1 cellular context compared by ENCODE assay signal in the genomic region with DNA sequence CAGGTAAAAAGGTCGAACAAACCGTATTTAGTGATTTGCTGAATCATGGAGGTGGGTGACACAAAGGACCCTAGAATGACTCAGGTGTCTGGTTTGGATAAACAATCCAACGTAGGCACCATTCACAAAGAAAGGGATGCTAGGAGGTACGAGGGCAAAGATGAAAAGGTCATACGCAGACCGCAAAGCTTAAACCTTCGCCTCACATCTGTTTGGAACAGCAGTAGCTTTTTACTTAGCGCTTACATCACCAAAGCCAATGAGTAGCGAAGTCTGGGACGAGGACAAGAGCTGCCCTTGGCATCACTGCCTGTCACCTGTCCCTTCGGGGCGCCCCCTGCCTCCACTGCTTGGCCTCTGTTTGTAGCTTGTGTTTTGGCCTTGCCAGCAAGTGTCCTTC.
TF ChIP-seq lines count a peak whose summit lies in the region.

No MANE protein-coding gene starts in this region.

TF ChIP-seq in K562, 482 proteins besides CTCF, POLR2A, EP300 and RAD21 (continued from another document and continues in another):
- TF ChIP-seq, protein P1, sequence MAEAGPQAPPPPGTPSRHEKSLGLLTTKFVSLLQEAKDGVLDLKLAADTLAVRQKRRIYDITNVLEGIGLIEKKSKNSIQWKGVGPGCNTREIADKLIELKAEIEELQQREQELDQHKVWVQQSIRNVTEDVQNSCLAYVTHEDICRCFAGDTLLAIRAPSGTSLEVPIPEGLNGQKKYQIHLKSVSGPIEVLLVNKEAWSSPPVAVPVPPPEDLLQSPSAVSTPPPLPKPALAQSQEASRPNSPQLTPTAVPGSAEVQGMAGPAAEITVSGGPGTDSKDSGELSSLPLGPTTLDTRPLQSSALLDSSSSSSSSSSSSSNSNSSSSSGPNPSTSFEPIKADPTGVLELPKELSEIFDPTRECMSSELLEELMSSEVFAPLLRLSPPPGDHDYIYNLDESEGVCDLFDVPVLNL (CRISPR knock-in tag; IDR thresholded peaks at IDR 0.05; ENCODE audit: low read depth), result no peak
- TF ChIP-seq, protein P2, sequence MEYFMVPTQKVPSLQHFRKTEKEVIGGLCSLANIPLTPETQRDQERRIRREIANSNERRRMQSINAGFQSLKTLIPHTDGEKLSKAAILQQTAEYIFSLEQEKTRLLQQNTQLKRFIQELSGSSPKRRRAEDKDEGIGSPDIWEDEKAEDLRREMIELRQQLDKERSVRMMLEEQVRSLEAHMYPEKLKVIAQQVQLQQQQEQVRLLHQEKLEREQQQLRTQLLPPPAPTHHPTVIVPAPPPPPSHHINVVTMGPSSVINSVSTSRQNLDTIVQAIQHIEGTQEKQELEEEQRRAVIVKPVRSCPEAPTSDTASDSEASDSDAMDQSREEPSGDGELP (CRISPR knock-in tag; IDR thresholded peaks at IDR 0.05; ENCODE audit: borderline replicate concordance), result peak; percentile 19; the same call in 1 of the 2 replicates
- TF ChIP-seq DIDO1 (tag; IDR thresholded peaks at IDR 0.05; ENCODE audit: low read depth) (no peak), ZBTB33 (CRISPR knock-in tag; IDR thresholded peaks at IDR 0.05) (peak; percentile 73; the same call in 1 of the 2 replicates), TRIM24 (IDR thresholded peaks at IDR 0.05) (0 out of 4 replicates have a peak, but pooled peaks of 1 of the 2 experiments have one; percentile 12), JUND (IDR thresholded peaks at IDR 0.05; ENCODE audit: borderline replicate concordance, low read depth, low read length) (no peak), JUND (tag; IDR thresholded peaks at IDR 0.05; ENCODE audit: borderline replicate concordance, low read depth, low read length) (no peak), CXXC5 (CRISPR knock-in tag; IDR thresholded peaks at IDR 0.05) (peak; percentile 15; the same call in 1 of the 2 replicates), STAT5A (IDR thresholded peaks at IDR 0.05; ENCODE audit: borderline replicate concordance, low read length) (no peak), ETS1 (conservative IDR thresholded peaks at IDR 0.05; ENCODE audit: control insufficient read depth, low read depth, low read length) (no peak), SPI1 (IDR thresholded peaks at IDR 0.05; ENCODE audit: borderline replicate concordance, low read depth, low read length) (no peak), ZNF41 (CRISPR knock-in tag; conservative IDR thresholded peaks at IDR 0.05) (no peak), HMG20A (CRISPR knock-in tag; conservative IDR thresholded peaks at IDR 0.05) (no peak), ZC3H4 (CRISPR knock-in tag; IDR thresholded peaks at IDR 0.05; ENCODE audit: borderline replicate concordance) (no peak), ELF1 (tag; IDR thresholded peaks at IDR 0.05) (no peak), DPF2 (IDR thresholded peaks at IDR 0.05) (peak; percentile 39; the same call in 1 of the 2 replicates), CBFA2T3 (IDR thresholded peaks at IDR 0.05) (peak; percentile 45), SAFB2 (IDR thresholded peaks at IDR 0.05; ENCODE audit: borderline replicate concordance, low read depth, low read length, severe bottlenecking) (no peak), FOXJ2 (tag; IDR thresholded peaks at IDR 0.05) (no peak), DMBX1 (CRISPR knock-in tag; IDR thresholded peaks at IDR 0.05; ENCODE audit: borderline replicate concordance) (peak; percentile 83), ATF1 (CRISPR knock-in tag; IDR thresholded peaks at IDR 0.05) (no peak), ATF1 (tag; IDR thresholded peaks at IDR 0.05) (peak; percentile 29; the same call in 1 of the 2 replicates), C11orf30 (IDR thresholded peaks at IDR 0.05; ENCODE audit: low read depth) (peak; percentile 76), ZNF316 (IDR thresholded peaks at IDR 0.05) (peak; percentile 91), ARID1B (IDR thresholded peaks at IDR 0.05) (0 out of 2 replicates have a peak, but pooled peaks have one; percentile 11), ZNF75A (CRISPR knock-in tag; IDR thresholded peaks at IDR 0.05) (no peak), ZBTB17 (CRISPR knock-in tag; IDR thresholded peaks at IDR 0.05) (no peak), MYNN (IDR thresholded peaks at IDR 0.05) (no peak), MYNN (CRISPR knock-in tag; IDR thresholded peaks at IDR 0.05) (no peak), RBM17 (IDR thresholded peaks at IDR 0.05; ENCODE audit: borderline replicate concordance, low read depth, low read length) (no peak), PRDM10 (IDR thresholded peaks at IDR 0.05; ENCODE audit: partially characterized antibody) (no peak), RBM39 (optimal IDR thresholded peaks at IDR 0.05; ENCODE audit: low read depth, low read length) (no peak), FOXM1 (IDR thresholded peaks at IDR 0.05; ENCODE audit: low read depth) (no peak), FOXM1 (CRISPR knock-in tag; IDR thresholded peaks at IDR 0.05; ENCODE audit: low read depth) (no peak), MAFG (tag; conservative IDR thresholded peaks at IDR 0.05) (0 out of 2 replicates have a peak, but pooled peaks have one; percentile 47), NR4A1 (CRISPR knock-in tag; IDR thresholded peaks at IDR 0.05) (no peak), NR4A1 (tag; IDR thresholded peaks at IDR 0.05) (no peak), ZFP1 (CRISPR knock-in tag; IDR thresholded peaks at IDR 0.05) (no peak), MAFK (IDR thresholded peaks at IDR 0.05; ENCODE audit: low read length) (peak; percentile 36; the same call in 1 of the 2 replicates), ZNF232 (CRISPR knock-in tag; IDR thresholded peaks at IDR 0.05) (no peak), RBM22 (IDR thresholded peaks at IDR 0.05; ENCODE audit: low read depth, low read length, poor library complexity, severe bottlenecking) (no peak), HBP1 (CRISPR knock-in tag; IDR thresholded peaks at IDR 0.05) (no peak), ZNF589 (CRISPR knock-in tag; IDR thresholded peaks at IDR 0.05; ENCODE audit: low read depth) (0 out of 2 replicates have a peak, but pooled peaks have one; percentile 40), PHF20 (IDR thresholded peaks at IDR 0.05; ENCODE audit: partially characterized antibody) (no peak), NFYB (IDR thresholded peaks at IDR 0.05; ENCODE audit: extremely low read depth, insufficient read length) (no peak), ZNF280A (IDR thresholded peaks at IDR 0.05; ENCODE audit: low read depth, partially characterized antibody) (no peak)
- TF ChIP-seq, protein P3, sequence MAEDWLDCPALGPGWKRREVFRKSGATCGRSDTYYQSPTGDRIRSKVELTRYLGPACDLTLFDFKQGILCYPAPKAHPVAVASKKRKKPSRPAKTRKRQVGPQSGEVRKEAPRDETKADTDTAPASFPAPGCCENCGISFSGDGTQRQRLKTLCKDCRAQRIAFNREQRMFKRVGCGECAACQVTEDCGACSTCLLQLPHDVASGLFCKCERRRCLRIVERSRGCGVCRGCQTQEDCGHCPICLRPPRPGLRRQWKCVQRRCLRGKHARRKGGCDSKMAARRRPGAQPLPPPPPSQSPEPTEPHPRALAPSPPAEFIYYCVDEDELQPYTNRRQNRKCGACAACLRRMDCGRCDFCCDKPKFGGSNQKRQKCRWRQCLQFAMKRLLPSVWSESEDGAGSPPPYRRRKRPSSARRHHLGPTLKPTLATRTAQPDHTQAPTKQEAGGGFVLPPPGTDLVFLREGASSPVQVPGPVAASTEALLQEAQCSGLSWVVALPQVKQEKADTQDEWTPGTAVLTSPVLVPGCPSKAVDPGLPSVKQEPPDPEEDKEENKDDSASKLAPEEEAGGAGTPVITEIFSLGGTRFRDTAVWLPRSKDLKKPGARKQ (CRISPR knock-in tag; IDR thresholded peaks at IDR 0.05), result peak; percentile 63; the same call in 1 of the 2 replicates
- TF ChIP-seq, protein P4, sequence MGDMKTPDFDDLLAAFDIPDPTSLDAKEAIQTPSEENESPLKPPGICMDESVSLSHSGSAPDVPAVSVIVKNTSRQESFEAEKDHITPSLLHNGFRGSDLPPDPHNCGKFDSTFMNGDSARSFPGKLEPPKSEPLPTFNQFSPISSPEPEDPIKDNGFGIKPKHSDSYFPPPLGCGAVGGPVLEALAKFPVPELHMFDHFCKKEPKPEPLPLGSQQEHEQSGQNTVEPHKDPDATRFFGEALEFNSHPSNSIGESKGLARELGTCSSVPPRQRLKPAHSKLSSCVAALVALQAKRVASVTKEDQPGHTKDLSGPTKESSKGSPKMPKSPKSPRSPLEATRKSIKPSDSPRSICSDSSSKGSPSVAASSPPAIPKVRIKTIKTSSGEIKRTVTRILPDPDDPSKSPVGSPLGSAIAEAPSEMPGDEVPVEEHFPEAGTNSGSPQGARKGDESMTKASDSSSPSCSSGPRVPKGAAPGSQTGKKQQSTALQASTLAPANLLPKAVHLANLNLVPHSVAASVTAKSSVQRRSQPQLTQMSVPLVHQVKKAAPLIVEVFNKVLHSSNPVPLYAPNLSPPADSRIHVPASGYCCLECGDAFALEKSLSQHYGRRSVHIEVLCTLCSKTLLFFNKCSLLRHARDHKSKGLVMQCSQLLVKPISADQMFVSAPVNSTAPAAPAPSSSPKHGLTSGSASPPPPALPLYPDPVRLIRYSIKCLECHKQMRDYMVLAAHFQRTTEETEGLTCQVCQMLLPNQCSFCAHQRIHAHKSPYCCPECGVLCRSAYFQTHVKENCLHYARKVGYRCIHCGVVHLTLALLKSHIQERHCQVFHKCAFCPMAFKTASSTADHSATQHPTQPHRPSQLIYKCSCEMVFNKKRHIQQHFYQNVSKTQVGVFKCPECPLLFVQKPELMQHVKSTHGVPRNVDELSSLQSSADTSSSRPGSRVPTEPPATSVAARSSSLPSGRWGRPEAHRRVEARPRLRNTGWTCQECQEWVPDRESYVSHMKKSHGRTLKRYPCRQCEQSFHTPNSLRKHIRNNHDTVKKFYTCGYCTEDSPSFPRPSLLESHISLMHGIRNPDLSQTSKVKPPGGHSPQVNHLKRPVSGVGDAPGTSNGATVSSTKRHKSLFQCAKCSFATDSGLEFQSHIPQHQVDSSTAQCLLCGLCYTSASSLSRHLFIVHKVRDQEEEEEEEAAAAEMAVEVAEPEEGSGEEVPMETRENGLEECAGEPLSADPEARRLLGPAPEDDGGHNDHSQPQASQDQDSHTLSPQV (IDR thresholded peaks at IDR 0.05), result peak; percentile 58; the same call in 1 of the 2 replicates
